In genomic region chr3:161081675-161082462, GRCh38 we compare ENCODE assay signal across 9 cellular contexts. TPM values are rescaled to one million over a fixed set of nuclear protein-coding genes. Genes with fewer than 3 reads are reported as not detected.
DNase-seq lines count a peak whose midpoint lies in the region; ATAC-seq, FAIRE-seq and TF ChIP-seq lines count a peak whose summit lies in the region.
"Had no signal": no experiment of that assay in that cellular context is flagged by ENCODE, and none has a peak within 500 bp of the region (broad histone marks: within the 10 kb centered on the region; RNA-seq: fewer than 3 reads in every experiment).

No MANE protein-coding gene starts in this region.

- peaks cover 2 to 16% (median 16%) of the 10 kb centered on the region in 4 donors for H3K36me3 ChIP-seq in stomach

- DNase-seq in fibroblast of villous mesenchyme (ENCODE audit: low read depth), result peak; percentile 22
- DNase-seq in urothelium cell line (ENCODE audit: low spot score), result no peak
- no peak for DNase-seq in stomach
- DNase-seq in KG1 (lab: John Stamatoyannopoulos, UW), result no peak
- no peak for DNase-seq in NCI-H2081 (lab: John Stamatoyannopoulos, UW)
- DNase-seq: Kasumi-1 had no signal

- TF ChIP-seq POLR2A in stomach (IDR thresholded peaks at IDR 0.05), result no peak

- H3K9me3 ChIP-seq in stomach, result no peaks in the 10 kb centered on the region

- no peak overlapping the region for H3K27ac ChIP-seq in stomach

- TF ChIP-seq CTCF in fibroblast of villous mesenchyme (IDR thresholded peaks at IDR 0.05; ENCODE audit: insufficient read depth, low read depth, low read length) (no peak), stomach (IDR thresholded peaks at IDR 0.05) (no peak)

- intact Hi-C loops in stomach (cut with DNase I; ENCODE audit: low total_unique reads), result no loop called here

- H3K4me1 ChIP-seq in stomach, result peaks cover 0 to 13% (median 9%) of the 10 kb centered on the region in 4 donors

- H3K27me3 ChIP-seq in stomach, result no peaks in the 10 kb centered on the region

- H3K4me3 ChIP-seq in fibroblast of villous mesenchyme (ENCODE audit: low read depth, low read length) (no peak overlapping the region), stomach (no peak overlapping the region)

- WGBS in stomach, 5 donors, result 33 to 53% (median 45%) methylated on average over 6 of the region's 6 CpGs

- peak; percentile 93 for ATAC-seq in GM18502 (IDR thresholded peaks at IDR 0.05; ENCODE audit: poor library complexity, unreplicated experiment)
- ATAC-seq in GM21447 (IDR thresholded peaks at IDR 0.05; ENCODE audit: unreplicated experiment), result peak; percentile 95
- peak; percentile 94 for ATAC-seq in HG03442 (IDR thresholded peaks at IDR 0.05; ENCODE audit: unreplicated experiment)

- no peak for FAIRE-seq in urothelium cell line (lab: Jason Lieb, UNC)

- TF ChIP-seq EP300 in stomach (IDR thresholded peaks at IDR 0.05), result no peak

RNA-seq across cellular contexts. Expression of gene B3GALNT1, which starts 23.3 kb away (rescaled TPM):
- total RNA-seq in fibroblast of villous mesenchyme, result 15.1 and 17.7 TPM in 2 replicates
- 10 to 100 TPM in 2 of 5 donors, 1 to 10 TPM in 1, not detected in 2; 4.6 to 26.1 (median 12.5) TPM for total RNA-seq in stomach
- 1 to 10 TPM; 2.7 to 4.8 (median 3.2) TPM for polyA plus RNA-seq in stomach
